Comparison of ENCODE assay signal across 8 cellular contexts in the genomic region with DNA sequence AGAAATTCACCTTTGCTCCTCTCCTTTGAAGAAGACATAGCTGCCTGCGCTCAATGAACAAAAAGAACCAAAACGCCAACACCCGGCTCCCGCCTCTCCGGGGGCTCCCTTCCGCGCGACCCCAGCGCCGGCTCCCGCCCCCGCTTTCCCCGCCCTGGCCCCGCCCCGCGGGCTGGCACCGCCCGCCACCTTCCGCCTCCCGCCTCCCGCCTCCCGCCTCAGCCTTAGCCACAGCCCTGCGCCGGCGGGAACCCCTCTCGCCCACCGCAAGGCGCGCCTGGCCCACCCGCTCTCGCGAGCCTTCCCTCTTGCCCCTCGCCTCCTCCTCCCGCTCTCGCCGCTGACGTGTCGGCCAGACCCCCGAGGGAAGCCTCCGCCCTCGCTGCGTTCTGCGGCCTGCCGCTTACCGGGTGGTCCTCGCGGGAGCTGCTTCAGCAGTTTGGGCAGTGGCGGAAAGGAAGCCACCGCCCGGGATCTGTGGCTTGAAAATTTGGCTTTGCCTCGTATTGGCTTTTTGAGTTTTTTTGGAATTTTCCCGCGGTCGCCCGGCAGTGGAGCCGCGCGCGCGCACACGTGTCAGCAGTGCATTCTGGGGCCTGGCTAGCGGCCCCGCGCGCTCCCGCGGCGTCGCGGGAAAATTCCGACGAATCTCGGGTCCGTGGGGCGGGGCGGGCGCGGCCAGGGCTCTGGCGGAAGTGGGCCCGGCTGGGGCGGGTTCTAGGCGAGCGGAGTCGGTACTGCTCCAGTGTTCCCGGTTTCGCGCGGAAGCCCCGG. TPM values are rescaled to one million over a fixed set of nuclear protein-coding genes. Genes with fewer than 3 reads are reported as not detected.
DNase-seq lines count a peak whose midpoint lies in the region; ATAC-seq and TF ChIP-seq lines count a peak whose summit lies in the region.

A gene with protein sequence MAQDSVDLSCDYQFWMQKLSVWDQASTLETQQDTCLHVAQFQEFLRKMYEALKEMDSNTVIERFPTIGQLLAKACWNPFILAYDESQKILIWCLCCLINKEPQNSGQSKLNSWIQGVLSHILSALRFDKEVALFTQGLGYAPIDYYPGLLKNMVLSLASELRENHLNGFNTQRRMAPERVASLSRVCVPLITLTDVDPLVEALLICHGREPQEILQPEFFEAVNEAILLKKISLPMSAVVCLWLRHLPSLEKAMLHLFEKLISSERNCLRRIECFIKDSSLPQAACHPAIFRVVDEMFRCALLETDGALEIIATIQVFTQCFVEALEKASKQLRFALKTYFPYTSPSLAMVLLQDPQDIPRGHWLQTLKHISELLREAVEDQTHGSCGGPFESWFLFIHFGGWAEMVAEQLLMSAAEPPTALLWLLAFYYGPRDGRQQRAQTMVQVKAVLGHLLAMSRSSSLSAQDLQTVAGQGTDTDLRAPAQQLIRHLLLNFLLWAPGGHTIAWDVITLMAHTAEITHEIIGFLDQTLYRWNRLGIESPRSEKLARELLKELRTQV (minus strand): TSS at position 591 of the 774 bp plus-strand sequence. CDS start 68,418 bp downstream, outside the sequence.

- no peak for TF ChIP-seq CTCF in kidney epithelial cell (IDR thresholded peaks at IDR 0.05; ENCODE audit: insufficient read depth, low read length, poor library complexity, severe bottlenecking)

- H3K4me3 ChIP-seq in kidney epithelial cell (ENCODE audit: low read depth, low read length) = peak within 1 kb of the TSS; percentile 97

- no peaks in the 10 kb centered on the region for H3K36me3 ChIP-seq in kidney epithelial cell (ENCODE audit: control insufficient read depth, insufficient read depth, low read length)

- H3K27me3 ChIP-seq in kidney epithelial cell (ENCODE audit: control insufficient read depth, insufficient read depth, low read length) = no peaks in the 10 kb centered on the region

- ATAC-seq in GM19025 (IDR thresholded peaks at IDR 0.05; ENCODE audit: low read depth, unreplicated experiment) (peak; percentile 66), HG03280 (IDR thresholded peaks at IDR 0.05; ENCODE audit: unreplicated experiment) (peak; percentile 81)

- DNase-seq in AG20443 (ENCODE audit: low spot score) (peak; percentile 98), NCI-H446 treated with DMSO at 0.1 percent for 48 hours (lab: John Stamatoyannopoulos, UW) (peak; percentile 76), cerebellum (ENCODE audit: low spot score) (peak; percentile 93), kidney epithelial cell (ENCODE audit: low read depth) (peak; percentile 43)
- DNase-seq in activated CD4-positive, alpha-beta T cell treated with anti-CD3 and anti-CD28 coated beads for 1 hour = peak; percentile 80
- peak; percentile 94 for DNase-seq in stimulated activated CD4-positive, alpha-beta T cell treated with anti-CD3 and anti-CD28 coated beads, Interleukin-15, amount 100 ng/mL, for 24 hours

RNA-seq across cellular contexts. Expression of the gene that starts here (rescaled TPM):
- 27.0 TPM for total RNA-seq in cerebellum
- 6.1 and 7.0 TPM in 2 replicates for total RNA-seq in kidney epithelial cell

Comparison
In these comparisons a context has a peak if more than half of its experiments do, and no peak if none do; other contexts are left out.
1. Peak in every context shown above with its lines: DNase-seq, ATAC-seq and H3K4me3 ChIP-seq.
2. DNase-seq: peak in every context shown above with its lines; median percentile 98 in AG20443; 94 in stimulated activated CD4-positive, alpha-beta T cell treated with anti-CD3 and anti-CD28 coated beads, Interleukin-15, amount 100 ng/mL, for 24 hours; 93 in cerebellum; 80 in activated CD4-positive, alpha-beta T cell treated with anti-CD3 and anti-CD28 coated beads for 1 hour; 76 in NCI-H446 treated with DMSO at 0.1 percent for 48 hours; 43 in kidney epithelial cell.